ENCODE assay signal across 15 cellular contexts in the genomic region with DNA sequence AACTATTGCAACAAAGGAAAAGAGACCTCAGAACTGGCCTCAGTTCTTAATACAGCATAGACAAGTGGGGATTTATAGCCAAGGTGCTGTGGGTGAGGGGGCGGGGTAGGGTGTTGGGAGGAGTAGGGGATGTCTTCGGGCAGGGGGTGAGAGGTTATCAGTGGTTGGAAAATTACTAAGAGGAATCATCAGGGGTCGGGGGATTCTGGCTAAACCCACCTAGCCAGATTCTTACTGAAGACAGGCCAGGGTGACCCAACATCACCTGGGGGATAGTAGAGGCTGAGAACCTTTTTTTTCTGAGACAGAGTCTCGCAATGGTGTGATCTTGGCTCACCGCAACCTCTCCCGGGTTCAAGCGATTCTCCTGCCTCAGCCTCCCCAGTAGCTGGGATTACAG. TPM values are rescaled to one million over a fixed set of nuclear protein-coding genes. Genes with fewer than 3 reads are reported as not detected.
A peak's percentile ranks its signal among the peaks of the same experiment; 100 is the strongest.
DNase-seq lines count a peak whose midpoint lies in the region; ATAC-seq, FAIRE-seq and TF ChIP-seq lines count a peak whose summit lies in the region.
"Had no signal": no experiment of that assay in that cellular context is flagged by ENCODE, and none has a peak within 500 bp of the region (broad histone marks: within the 10 kb centered on the region; RNA-seq: fewer than 3 reads in every experiment).

No MANE protein-coding gene starts in this region.

- intact Hi-C loops in HepG2 (cut with micrococcal nuclease; ENCODE audit: unreplicated experiment) (no loop called here), right lobe of liver (cut with DNase I) (no loop called here)
- intact Hi-C loops in dendritic cell treated with granulocyte-macrophage colony-stimulating factor and Interleukin-4, amounts not matched to agents 40 ng/mL and 50 ng/mL, for 4 days (cut with micrococcal nuclease) = no loop called here

- H3K27ac ChIP-seq in HepG2 (ENCODE audit: extremely low read length, insufficient read depth, low read length) (no peak overlapping the region), right lobe of liver (no peak overlapping the region), GM23338 (ENCODE audit: low read depth) (no peak overlapping the region)
- H3K27ac ChIP-seq: Peyer's patch had no signal

- no peak overlapping the region for H3K4me3 Mint-ChIP-seq in GM23338
- H3K4me3 Mint-ChIP-seq in dendritic cell treated with granulocyte-macrophage colony-stimulating factor and Interleukin-4, amounts not matched to agents 40 ng/mL and 50 ng/mL, for 4 days = no peak overlapping the region

- H3K79me2 ChIP-seq in HepG2 (ENCODE audit: insufficient read depth, low read length) (peaks cover 97% of the 10 kb centered on the region), GM23338 (replicated peaks; ENCODE audit: insufficient read depth) (peaks cover 53% of the 10 kb centered on the region)

- TF ChIP-seq POLR2A in HepG2 (IDR thresholded peaks at IDR 0.05; ENCODE audit: insufficient read depth in 1 of 2, low read depth in 2 of 2, low read length in 2 of 2) = no peak
- no peak for TF ChIP-seq POLR2A in right lobe of liver (IDR thresholded peaks at IDR 0.05)

- in situ Hi-C loops in HepG2 (cut with HindIII; ENCODE audit: extremely low pct_ligation_motif_present, low pct_unique_long_range_greater_than_20kb) = no loop called here

- no TSS peak for BruUV-seq in HepG2 (replicated peaks; lab: Mats Ljungman, UMichigan)

- DNase-seq in HepG2 (ENCODE audit: low spot score) (no peak), right lobe of liver (no peak), GM23338 (ENCODE audit: low spot score) (no peak), NCI-H1092 (lab: John Stamatoyannopoulos, UW) (no peak)
- DNase-seq: C1 segment of cervical spinal cord, COR-L47, DMS 273 treated with DMSO at 0.1 percent for 48 hours, DND-41, KG1, NCI-H1694 treated with DMSO at 0.1 percent for 48 hours, Peyer's patch had no signal

- H3K9me2 ChIP-seq in GM23338 (ENCODE audit: insufficient read depth) = no peaks in the 10 kb centered on the region; the same call in 1 of the 2 replicates

- peaks cover 3% of the 10 kb centered on the region; the same call in 1 of the 3 replicates for H3K9me3 Mint-ChIP-seq in GM23338
- H3K9me3 Mint-ChIP-seq in dendritic cell treated with granulocyte-macrophage colony-stimulating factor and Interleukin-4, amounts not matched to agents 40 ng/mL and 50 ng/mL, for 4 days = no peaks in the 10 kb centered on the region

- FAIRE-seq in HepG2 (lab: Jason Lieb, UNC) = no peak

- POLR2A ChIA-PET in HepG2 (lab: Yijun Ruan, JAX) = interaction anchor here (2.4 kb wide), 1 partner anchor 40 kb away, joined by 10 read pairs; no protein-coding TSS in a partner anchor

- H3K36me3 ChIP-seq in HepG2 (replicated peaks in 1 of 2; ENCODE audit: control insufficient read depth in 1 of 2, insufficient read depth in 2 of 2, low read length in 2 of 2) (peaks cover 2 to 21% of the 10 kb centered on the region in 2 experiments; a peak in 4 of 5 replicates), right lobe of liver (no peaks in the 10 kb centered on the region), GM23338 (ENCODE audit: insufficient read depth) (no peaks in the 10 kb centered on the region)
- H3K36me3 ChIP-seq: Peyer's patch had no signal

- H3K27ac Mint-ChIP-seq in GM23338 = no peak overlapping the region
- H3K27ac Mint-ChIP-seq in dendritic cell treated with granulocyte-macrophage colony-stimulating factor and Interleukin-4, amounts not matched to agents 40 ng/mL and 50 ng/mL, for 4 days = peak overlapping the region; percentile 77

- H3K4me1 ChIP-seq in HepG2 (ENCODE audit: insufficient read depth, low read length) (peaks cover 94% of the 10 kb centered on the region), right lobe of liver (peaks cover 0 to 63% (median 26%) of the 10 kb centered on the region in 4 donors), GM23338 (ENCODE audit: insufficient read depth) (peaks cover 55% of the 10 kb centered on the region)
- H3K4me1 ChIP-seq: Peyer's patch had no signal

- TF ChIP-seq RAD21 in HepG2 (CRISPR knock-in tag; IDR thresholded peaks at IDR 0.05) = no peak

- peaks cover 17% of the 10 kb centered on the region for H3K27me3 Mint-ChIP-seq in GM23338 (ENCODE audit: insufficient read depth, low read depth, poor library complexity)
- H3K27me3 Mint-ChIP-seq in dendritic cell treated with granulocyte-macrophage colony-stimulating factor and Interleukin-4, amounts not matched to agents 40 ng/mL and 50 ng/mL, for 4 days = no peaks in the 10 kb centered on the region

- H3F3A ChIP-seq in GM23338 (replicated peaks; ENCODE audit: low read depth) = peaks cover 8% of the 10 kb centered on the region; the same call in 1 of the 2 replicates

- ATAC-seq in HepG2 (no peak), right lobe of liver (no peak), GM23338 (no peak), GM21786 (IDR thresholded peaks at IDR 0.05; ENCODE audit: unreplicated experiment) (no peak), HG02981 (IDR thresholded peaks at IDR 0.05; ENCODE audit: unreplicated experiment) (no peak)

- H3K4me2 ChIP-seq in HepG2 (ENCODE audit: low read depth, low read length) = no peak overlapping the region
- H3K4me2 ChIP-seq in GM23338 = peak overlapping the region; percentile 80; the same call in 1 of the 2 replicates

- CTCF ChIA-PET in HepG2 (lab: Yijun Ruan, JAX; ENCODE audit: low intra/inter-chr PET ratio, low total read pairs) = no interaction called here

- H3K9ac ChIP-seq in HepG2 (ENCODE audit: insufficient read depth, low read depth, low read length) = no peak overlapping the region

- no peaks in the 10 kb centered on the region for H3K9me3 ChIP-seq in HepG2 (ENCODE audit: low read length)
- no peaks in the 10 kb centered on the region for H3K9me3 ChIP-seq in right lobe of liver
- H3K9me3 ChIP-seq: Peyer's patch had no signal

- TF ChIP-seq EP300 in HepG2 (IDR thresholded peaks at IDR 0.05; ENCODE audit: low read depth in 2 of 2, low read length in 2 of 2) (no peak), HepG2 (CRISPR knock-in tag; IDR thresholded peaks at IDR 0.05; ENCODE audit: borderline replicate concordance) (no peak)

- H3K36me3 Mint-ChIP-seq in GM23338 (ENCODE audit: low read depth) = peaks cover 4% of the 10 kb centered on the region; the same call in 2 of the 3 replicates
- H3K36me3 Mint-ChIP-seq in dendritic cell treated with granulocyte-macrophage colony-stimulating factor and Interleukin-4, amounts not matched to agents 40 ng/mL and 50 ng/mL, for 4 days (ENCODE audit: low read depth) = no peaks in the 10 kb centered on the region

- no peak overlapping the region for H3K4me3 ChIP-seq in HepG2 (replicated peaks in 1 of 3; ENCODE audit: insufficient read depth in 1 of 3, low read depth in 2 of 3, low read length in 3 of 3)
- H3K4me3 ChIP-seq in right lobe of liver = no peak overlapping the region
- no peak overlapping the region for H3K4me3 ChIP-seq in GM23338
- H3K4me3 ChIP-seq: Peyer's patch had no signal

- TF ChIP-seq CTCF in HepG2 (CRISPR knock-in tag; IDR thresholded peaks at IDR 0.05) (no peak), right lobe of liver (IDR thresholded peaks at IDR 0.05) (no peak), GM23338 (conservative IDR thresholded peaks at IDR 0.05; ENCODE audit: low read depth in 2 of 2) (no peak)

- 0 out of 2 replicates have a peak, but pooled peaks cover 6% of the 10 kb centered on the region for H4K20me1 ChIP-seq in HepG2 (ENCODE audit: insufficient read depth, low read length)
- no peaks in the 10 kb centered on the region for H4K20me1 ChIP-seq in GM23338 (replicated peaks; ENCODE audit: insufficient read depth)

- WGBS in HepG2 (ENCODE audit: low lambda C conversion rate) = 98% methylated on average over 7 of the region's 7 CpGs
- 87% methylated on average over 7 of the region's 7 CpGs for WGBS in right lobe of liver (ENCODE audit: insufficient coverage, low coverage, low lambda C conversion rate, missing lambda C conversion rate)

- H2AFZ ChIP-seq in HepG2 (ENCODE audit: low read length) (no peak overlapping the region), GM23338 (no peak overlapping the region)

- no peaks in the 10 kb centered on the region for H3K27me3 ChIP-seq in HepG2 (ENCODE audit: control insufficient read depth in 1 of 2, insufficient read depth in 2 of 2, low read length in 2 of 2)
- no peaks in the 10 kb centered on the region for H3K27me3 ChIP-seq in right lobe of liver
- peaks cover 3% of the 10 kb centered on the region; the same call in 1 of the 2 replicates for H3K27me3 ChIP-seq in GM23338 (ENCODE audit: insufficient read depth)
- H3K27me3 ChIP-seq: Peyer's patch had no signal

- peaks cover 72% of the 10 kb centered on the region for H3K4me1 Mint-ChIP-seq in GM23338
- peaks cover 80% of the 10 kb centered on the region for H3K4me1 Mint-ChIP-seq in dendritic cell treated with granulocyte-macrophage colony-stimulating factor and Interleukin-4, amounts not matched to agents 40 ng/mL and 50 ng/mL, for 4 days (ENCODE audit: low read depth)

TF ChIP-seq in HepG2, 621 proteins besides CTCF, POLR2A, EP300 and RAD21 (continues in another document):
- TF ChIP-seq ZNF30 (CRISPR knock-in tag; IDR thresholded peaks at IDR 0.05) = no peak

RNA-seq across cellular contexts. Expression of a gene that starts 32.6 kb away (rescaled TPM):
- total RNA-seq in HepG2 (2016; rRNA removed; fragmentation: Illumina TruSeq; extraction: Trizol) = 35.3 and 39.5 TPM in 2 replicates
- total RNA-seq in HepG2 (2016; cell fraction: cytosol; rRNA removed; fragmentation: Illumina TruSeq; extraction: Trizol; ENCODE audit: low read depth) = 5.0 and 5.5 TPM in 2 replicates
- 33.5 and 37.1 TPM in 2 replicates for total RNA-seq in HepG2 (2016; cell fraction: insoluble cytoplasmic fraction; rRNA removed; fragmentation: Illumina TruSeq; extraction: Trizol)
- total RNA-seq in HepG2 (2016; cell fraction: membrane; rRNA removed; fragmentation: Illumina TruSeq; extraction: Trizol) = 21.9 and 24.5 TPM in 2 replicates
- 34.7 and 37.1 TPM in 2 replicates for total RNA-seq in HepG2 (2016; cell fraction: nucleus; rRNA removed; fragmentation: Illumina TruSeq; extraction: Trizol)
- polyA plus RNA-seq in HepG2 (2011; rRNA removed) = 14.6 and 15.7 TPM in 2 replicates
- polyA plus RNA-seq in HepG2 (2011; cell fraction: cytosol; rRNA removed) = 10.2 and 10.4 TPM in 2 replicates
- polyA plus RNA-seq in HepG2 (2011; cell fraction: nucleus; rRNA removed) = 16.6 and 20.5 TPM in 2 replicates
- polyA plus RNA-seq in HepG2 (2012) = 15.3 and 18.6 TPM in 2 replicates
- polyA plus RNA-seq in HepG2 (2016; cell fraction: cytosol; fragmentation: Illumina TruSeq; extraction: Trizol; ENCODE audit: low read depth) = 1.9 and 2.3 TPM in 2 replicates
- 19.7 and 21.9 TPM in 2 replicates for polyA plus RNA-seq in HepG2 (2016; cell fraction: insoluble cytoplasmic fraction; fragmentation: Illumina TruSeq; extraction: Trizol; ENCODE audit: low read depth)
- 7.2 and 7.3 TPM in 2 replicates for polyA plus RNA-seq in HepG2 (2016; cell fraction: membrane; fragmentation: Illumina TruSeq; extraction: Trizol; ENCODE audit: low read depth)
- 39.2 and 41.9 TPM in 2 replicates for polyA plus RNA-seq in HepG2 (2016; cell fraction: nucleus; fragmentation: Illumina TruSeq; extraction: Trizol; ENCODE audit: insufficient read depth, low read depth)
- 67.6 TPM in 1 of 2 replicates, not detected in the other for polyA minus RNA-seq in HepG2 (2011; rRNA and poly(A)+ RNA removed; ENCODE audit: low replicate concordance)
- 34.2 and 35.7 TPM in 2 replicates for polyA minus RNA-seq in HepG2 (2011; cell fraction: cytosol; rRNA and poly(A)+ RNA removed)
- polyA minus RNA-seq in HepG2 (2011; cell fraction: nucleus; rRNA and poly(A)+ RNA removed) = 25.6 and 26.4 TPM in 2 replicates
- 10 to 100 TPM; 22.5 to 36.6 (median 28.2) TPM for total RNA-seq in right lobe of liver
- total RNA-seq in GM23338 (2014; rRNA removed; shearing (Covaris generic)) = 17.7 and 20.6 TPM in 2 replicates
- 6.0 and 8.1 TPM in 2 replicates for polyA plus RNA-seq in GM23338 (2016; fragmentation: Nextera tagmentation; extraction: Ambion mirVana)
- total RNA-seq: A673 had no signal
